25 cellular contexts compared by ENCODE assay signal in genomic region chr4:40150932-40151331, GRCh38. TPM values are rescaled to one million over a fixed set of nuclear protein-coding genes. Genes with fewer than 3 reads are reported as not detected.
DNase-seq lines count a peak whose midpoint lies in the region; ATAC-seq and TF ChIP-seq lines count a peak whose summit lies in the region.
"Had no signal": no experiment of that assay in that cellular context is flagged by ENCODE, and none has a peak within 500 bp of the region (broad histone marks: within the 10 kb centered on the region; RNA-seq: fewer than 3 reads in every experiment).

No MANE protein-coding gene starts in this region.

- no peak for DNase-seq in stimulated activated naive CD8-positive, alpha-beta T cell treated with anti-CD3 and anti-CD28 coated beads, Interleukin-15, Interleukin-2, amounts not matched to agents 100 U/mL and 50 U/mL, for 24 hours
- peak; percentile 52 for DNase-seq in kidney tubule cell (ENCODE audit: low spot score)
- DNase-seq in GM03348 (ENCODE audit: low spot score), result no peak
- no peak for DNase-seq in ACHN
- DNase-seq in Calu3, result no peak
- no peak for DNase-seq in esophagus muscularis mucosa (ENCODE audit: extremely low spot score)
- DNase-seq: activated CD4-positive, alpha-beta T cell treated with anti-CD3 and anti-CD28 coated beads for 1 hour; activated CD8-positive, alpha-beta memory T cell treated with anti-CD3 and anti-CD28 coated beads for 24 hours; activated naive CD4-positive, alpha-beta T cell treated with Interleukin-2 at 50 U/mL for 16 hours; activated T-cell treated with anti-CD3 and anti-CD28 coated beads, Interleukin-2, amount 50 U/mL, for 4 hours; foreskin keratinocyte; hippocampal formation; Karpas-422; mucosa of descending colon; NCI-H1694 treated with DMSO at 0.1 percent for 48 hours; NCI-H2171 treated with DMSO at 0.1 percent for 48 hours; psoas muscle; SHP77; SW 1271 had no signal

- TF ChIP-seq CTCF in SU-DHL-6 (IDR thresholded peaks at IDR 0.05; ENCODE audit: insufficient read depth, low read length, poor library complexity, severe bottlenecking) (no peak), Calu3 (IDR thresholded peaks at IDR 0.05; ENCODE audit: unreplicated experiment) (no peak), esophagus muscularis mucosa (IDR thresholded peaks at IDR 0.05) (no peak)

- H3K4me3 ChIP-seq in SU-DHL-6 (ENCODE audit: insufficient read depth, low read length, poor library complexity, severe bottlenecking), result peak overlapping the region; percentile 26
- H3K4me3 ChIP-seq in esophagus muscularis mucosa, result no peak overlapping the region
- H3K4me3 ChIP-seq: A549, HAP-1, mucosa of descending colon, psoas muscle, thoracic aorta had no signal

- H3K27me3 Mint-ChIP-seq in stimulated activated naive CD8-positive, alpha-beta T cell treated with anti-CD3 and anti-CD28 coated beads, Interleukin-15, Interleukin-2, amounts not matched to agents 100 ng/mL and 50 ng/mL, for 24 hours, result no peaks in the 10 kb centered on the region
- no peaks in the 10 kb centered on the region for H3K27me3 Mint-ChIP-seq in Calu3 (ENCODE audit: unreplicated experiment)

- H3K4me2 ChIP-seq in SU-DHL-6 (ENCODE audit: low read depth, low read length, poor library complexity, severe bottlenecking), result peak overlapping the region; percentile 56
- H3K4me2 ChIP-seq: A549 had no signal

- peaks cover 41% of the 10 kb centered on the region for H3F3A ChIP-seq in SU-DHL-6 (ENCODE audit: insufficient read depth)

- TF ChIP-seq EP300 in esophagus muscularis mucosa (IDR thresholded peaks at IDR 0.05), result no peak

- BruUV-seq in Calu3 (replicated peaks; lab: Mats Ljungman, UMichigan), result no TSS peak

- no peaks in the 10 kb centered on the region for H3K4me1 ChIP-seq in esophagus muscularis mucosa
- H3K4me1 ChIP-seq: A549, foreskin keratinocyte, HAP-1, psoas muscle had no signal

- peaks cover 5% of the 10 kb centered on the region; the same call in 1 of the 2 replicates for H3K79me2 ChIP-seq in SU-DHL-6 (ENCODE audit: insufficient read depth, low read length)

- intact Hi-C loops in Calu3 (cut with micrococcal nuclease; ENCODE audit: unreplicated experiment) (loop anchor here (1.0 kb wide), 1 partner anchor 158 kb away; no protein-coding TSS in a partner anchor), esophagus muscularis mucosa (cut with DNase I) (loop anchor here (2.0 to 10.0 kb wide), 3 partner anchors 96 to 174 kb away; partner anchors contain the start of gene N4BP2)

- H3K36me3 ChIP-seq in SU-DHL-6 (ENCODE audit: low read length) (peaks cover 6% of the 10 kb centered on the region; the same call in 1 of the 2 replicates), esophagus muscularis mucosa (no peaks in the 10 kb centered on the region)
- H3K36me3 ChIP-seq: HAP-1, thoracic aorta had no signal

- no peaks in the 10 kb centered on the region; the same call in 1 of the 2 replicates for H3K9me3 ChIP-seq in SU-DHL-6 (ENCODE audit: insufficient read depth, low read length)
- no peaks in the 10 kb centered on the region for H3K9me3 ChIP-seq in esophagus muscularis mucosa
- H3K9me3 ChIP-seq: psoas muscle, thoracic aorta had no signal

- WGBS in esophagus muscularis mucosa, result 92% methylated on average over 3 of the region's 3 CpGs

- H2AFZ ChIP-seq in SU-DHL-6 (ENCODE audit: low read depth, low read length, severe bottlenecking), result no peak overlapping the region

- CTCF ChIA-PET in Calu3 (lab: Charles Lee), result no interaction called here

- no peak overlapping the region for H3K27ac Mint-ChIP-seq in stimulated activated naive CD8-positive, alpha-beta T cell treated with anti-CD3 and anti-CD28 coated beads, Interleukin-15, Interleukin-2, amounts not matched to agents 100 ng/mL and 50 ng/mL, for 24 hours
- no peak overlapping the region for H3K27ac Mint-ChIP-seq in Calu3 (ENCODE audit: unreplicated experiment)

- no peak for ATAC-seq in stimulated activated naive CD8-positive, alpha-beta T cell treated with anti-CD3 and anti-CD28 coated beads, Interleukin-15, Interleukin-2, amounts not matched to agents 100 U/mL and 50 U/mL, for 24 hours
- ATAC-seq: A549; activated T-cell treated with anti-CD3 and anti-CD28 coated beads, Interleukin-2, amount 50 U/mL, for 4 hours; foreskin keratinocyte; mucosa of descending colon; psoas muscle had no signal

- peak overlapping the region; percentile 43 for H3K4me3 Mint-ChIP-seq in stimulated activated naive CD8-positive, alpha-beta T cell treated with anti-CD3 and anti-CD28 coated beads, Interleukin-15, Interleukin-2, amounts not matched to agents 100 ng/mL and 50 ng/mL, for 24 hours
- no peak overlapping the region for H3K4me3 Mint-ChIP-seq in Calu3 (ENCODE audit: low read depth, unreplicated experiment)
- H3K4me3 Mint-ChIP-seq: activated T-cell treated with anti-CD3 and anti-CD28 coated beads, Interleukin-2, amount 50 U/mL, for 4 hours had no signal

- peaks cover 41% of the 10 kb centered on the region for H3K4me1 Mint-ChIP-seq in stimulated activated naive CD8-positive, alpha-beta T cell treated with anti-CD3 and anti-CD28 coated beads, Interleukin-15, Interleukin-2, amounts not matched to agents 100 ng/mL and 50 ng/mL, for 24 hours (ENCODE audit: low read depth)
- H3K4me1 Mint-ChIP-seq in Calu3 (ENCODE audit: low read depth, unreplicated experiment), result no peaks in the 10 kb centered on the region

- peaks cover 7% of the 10 kb centered on the region for H3K9me3 Mint-ChIP-seq in stimulated activated naive CD8-positive, alpha-beta T cell treated with anti-CD3 and anti-CD28 coated beads, Interleukin-15, Interleukin-2, amounts not matched to agents 100 ng/mL and 50 ng/mL, for 24 hours
- no peaks in the 10 kb centered on the region for H3K9me3 Mint-ChIP-seq in Calu3 (ENCODE audit: low read depth, unreplicated experiment)

- H3K27me3 ChIP-seq in SU-DHL-6 (ENCODE audit: low read length) (no peaks in the 10 kb centered on the region), esophagus muscularis mucosa (no peaks in the 10 kb centered on the region)
- H3K27me3 ChIP-seq: foreskin keratinocyte had no signal

- H3K27ac ChIP-seq in SU-DHL-6 (ENCODE audit: low read depth, low read length) (peak overlapping the region; percentile 78), esophagus muscularis mucosa (replicated peaks in 1 of 4) (no peak overlapping the region)
- H3K27ac ChIP-seq: epithelial cell of prostate, foreskin keratinocyte, psoas muscle, thoracic aorta had no signal

- in situ Hi-C loops in ACHN (cut with HindIII; ENCODE audit: low pct_ligation_motif_present, low pct_unique_long_range_greater_than_20kb, low sequenced_read_pairs), result no loop called here

- H3K9ac ChIP-seq in SU-DHL-6 (ENCODE audit: low read length), result no peak overlapping the region

- H4K20me1 ChIP-seq in SU-DHL-6 (ENCODE audit: low read depth, low read length), result no peaks in the 10 kb centered on the region

- peaks cover 30% of the 10 kb centered on the region for H3K36me3 Mint-ChIP-seq in stimulated activated naive CD8-positive, alpha-beta T cell treated with anti-CD3 and anti-CD28 coated beads, Interleukin-15, Interleukin-2, amounts not matched to agents 100 ng/mL and 50 ng/mL, for 24 hours (ENCODE audit: low read depth)
- no peaks in the 10 kb centered on the region for H3K36me3 Mint-ChIP-seq in Calu3 (ENCODE audit: insufficient read depth, unreplicated experiment)

- H3K9me2 ChIP-seq in SU-DHL-6 (replicated peaks; ENCODE audit: insufficient read depth, low read length), result no peaks in the 10 kb centered on the region

- TF ChIP-seq POLR2A in esophagus muscularis mucosa (IDR thresholded peaks at IDR 0.05; ENCODE audit: low read depth), result no peak

RNA-seq across cellular contexts. Expression of gene RHOH, which starts 45.9 kb away (rescaled TPM):
- total RNA-seq in Calu3 (2022), result not detected in 2 replicates
- total RNA-seq in esophagus muscularis mucosa, result 1 to 10 TPM in 3 of 4 donors, under 1 TPM in 1; 0.13 to 3.6 (median 2.7) TPM
- total RNA-seq: foreskin keratinocyte had no signal
